23 cellular contexts compared by ENCODE assay signal in genomic region chr9:85872444-85872843, GRCh38.
"Had no signal": no experiment of that assay in that cellular context is flagged by ENCODE, and none has a peak within 500 bp of the region (broad histone marks: within the 10 kb centered on the region; RNA-seq: fewer than 3 reads in every experiment).

No MANE protein-coding gene starts in this region.

- H3K27ac Mint-ChIP-seq: activated CD8-positive, alpha-beta T cell treated with anti-CD3 and anti-CD28 coated beads, Interleukin-2, amount 10 ng/mL, durations not matched to agents 7 days and 5 days; activated naive CD4-positive, alpha-beta T cell treated with anti-CD3 and anti-CD28 coated beads, Interleukin-2, amount 10 ng/mL, durations not matched to agents 7 days and 5 days; activated naive CD8-positive, alpha-beta T cell; activated naive CD8-positive, alpha-beta T cell treated with anti-CD3 and anti-CD28 coated beads, Interleukin-2, amount 50 U/mL, for 24 hours had no signal

- H3K36me3 ChIP-seq: brain microvascular endothelial cell, Peyer's patch, WERI-Rb-1 had no signal

- H3K4me3 ChIP-seq: Peyer's patch had no signal

- H3K27me3 Mint-ChIP-seq: activated naive CD8-positive, alpha-beta T cell; activated naive CD8-positive, alpha-beta T cell treated with anti-CD3 and anti-CD28 coated beads, Interleukin-2, amount 50 U/mL, for 24 hours had no signal

- H3K36me3 Mint-ChIP-seq: activated naive CD4-positive, alpha-beta T cell treated with anti-CD3 and anti-CD28 coated beads, Interleukin-2, amount 10 ng/mL, durations not matched to agents 7 days and 5 days had no signal

- H3K4me1 Mint-ChIP-seq: activated naive CD4-positive, alpha-beta T cell treated with anti-CD3 and anti-CD28 coated beads, Interleukin-2, amount 10 ng/mL, durations not matched to agents 7 days and 5 days; activated naive CD8-positive, alpha-beta T cell treated with anti-CD3 and anti-CD28 coated beads, Interleukin-2, amount 50 U/mL, for 24 hours had no signal

- H3K4me3 Mint-ChIP-seq: activated CD8-positive, alpha-beta T cell treated with anti-CD3 and anti-CD28 coated beads, Interleukin-2, amount 10 ng/mL, durations not matched to agents 7 days and 5 days; activated naive CD4-positive, alpha-beta T cell treated with anti-CD3 and anti-CD28 coated beads, Interleukin-2, amount 10 ng/mL, durations not matched to agents 7 days and 5 days; activated naive CD8-positive, alpha-beta T cell; activated naive CD8-positive, alpha-beta T cell treated with anti-CD3 and anti-CD28 coated beads, Interleukin-2, amount 50 U/mL, for 24 hours had no signal

- H3K4me1 ChIP-seq: Peyer's patch had no signal

- DNase-seq: activated CD4-positive, alpha-beta T cell treated with anti-CD3 and anti-CD28 coated beads for 1 hour; activated CD4-positive, alpha-beta T cell treated with anti-CD3 and anti-CD28 coated beads for 48 hours; activated CD4-positive, CD25-positive, alpha-beta regulatory T cell; activated CD8-positive, alpha-beta T cell treated with anti-CD3 and anti-CD28 coated beads, Interleukin-2, amount 10 ng/mL, durations not matched to agents 7 days and 5 days; activated effector memory CD4-positive, alpha-beta T cell treated with Interleukin-2 at 50 U/mL for 16 hours; activated naive CD4-positive, alpha-beta T cell treated with anti-CD3 and anti-CD28 coated beads, Interleukin-2, amount 10 ng/mL, durations not matched to agents 7 days and 5 days; activated naive CD8-positive, alpha-beta T cell treated with anti-CD3 and anti-CD28 coated beads, Interleukin-2, amount 50 U/mL, for 24 hours; activated T-cell treated with anti-CD3 and anti-CD28 coated beads, Interleukin-2, amount 50 U/mL, for 48 hours; aorta; brain microvascular endothelial cell; central memory CD4-positive, alpha-beta T cell; NCI-H1105; NCI-H1436; NCI-H1694 treated with DMSO at 0.1 percent for 48 hours; NCI-H2029; NCI-H345; NCI-H524 treated with DMSO at 0.1 percent for 48 hours; PC-3; Peyer's patch; T1000; WERI-Rb-1 had no signal

- H3K9me3 Mint-ChIP-seq: activated naive CD4-positive, alpha-beta T cell treated with anti-CD3 and anti-CD28 coated beads, Interleukin-2, amount 10 ng/mL, durations not matched to agents 7 days and 5 days; activated naive CD8-positive, alpha-beta T cell treated with anti-CD3 and anti-CD28 coated beads, Interleukin-2, amount 50 U/mL, for 24 hours had no signal

- H3K27me3 ChIP-seq: brain microvascular endothelial cell, Peyer's patch had no signal

- H3K27ac ChIP-seq: brain microvascular endothelial cell, Peyer's patch, RWPE1, WERI-Rb-1 had no signal

- H3K9me3 ChIP-seq: Peyer's patch had no signal
